ENCODE assay signal across 6 cellular contexts in the genomic region with DNA sequence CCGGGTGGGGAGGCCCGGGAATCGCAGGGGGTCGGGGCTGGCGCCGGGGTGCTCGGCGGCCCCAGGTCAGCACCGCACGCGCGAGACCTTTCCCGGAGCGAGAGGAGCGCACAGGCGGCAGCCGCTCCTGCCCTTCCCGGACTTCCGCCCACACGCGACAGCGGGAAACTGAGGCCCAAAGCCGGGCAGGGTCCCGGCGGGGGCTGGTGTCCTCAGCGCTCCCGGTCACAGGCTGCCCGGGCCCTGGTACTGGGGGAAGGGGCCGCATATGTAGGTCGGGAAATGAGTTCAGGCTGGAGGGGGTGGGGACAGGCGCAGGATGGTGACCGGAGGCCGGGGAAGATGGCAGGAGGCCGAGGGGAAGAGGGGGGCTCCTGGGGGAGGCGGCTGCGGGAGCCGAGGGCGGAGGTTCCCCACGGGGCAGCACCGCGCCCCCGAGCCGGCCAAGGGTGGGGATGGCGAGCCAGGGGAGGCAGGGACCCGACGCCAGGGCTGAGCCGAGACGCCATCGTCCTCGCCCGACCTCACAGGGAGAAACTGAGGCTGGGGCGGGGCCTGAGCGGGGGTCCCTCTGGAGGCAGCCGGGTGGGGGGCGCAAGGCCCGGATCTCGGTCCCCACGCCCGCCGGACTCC. TPM values are rescaled to one million over a fixed set of nuclear protein-coding genes. Genes with fewer than 3 reads are reported as not detected.
DNase-seq lines count a peak whose midpoint lies in the region; ATAC-seq and TF ChIP-seq lines count a peak whose summit lies in the region.

No MANE protein-coding gene starts in this region.

- H3K4me3 Mint-ChIP-seq in naive B cell = peak overlapping the region in 5 of 8 donors; percentile 29 to 65 (median 45)

- H3K27ac ChIP-seq in ascending aorta = peak overlapping the region in 1 of 2 donors; percentile 4

- H3K36me3 ChIP-seq in GM06990 (ENCODE audit: control insufficient read depth, insufficient read depth, low read length) = no peaks in the 10 kb centered on the region
- H3K36me3 ChIP-seq in ascending aorta = no peaks in the 10 kb centered on the region

- in situ Hi-C loops in KBM-7 (cut with MboI; ENCODE audit: low pct_unique_long_range_greater_than_20kb, low sequenced_read_pairs) = no loop called here

- no peaks in the 10 kb centered on the region for H3K36me3 Mint-ChIP-seq in naive B cell

- TF ChIP-seq CTCF in GM06990 (IDR thresholded peaks at IDR 0.05; ENCODE audit: insufficient read depth, low read length, poor library complexity, severe bottlenecking) (no peak), ascending aorta (IDR thresholded peaks at IDR 0.05) (no peak)

- H3K27me3 ChIP-seq in GM06990 (replicated peaks; ENCODE audit: control insufficient read depth, insufficient read depth, low read length) (no peaks in the 10 kb centered on the region), ascending aorta (no peaks in the 10 kb centered on the region)

- H3K9me3 ChIP-seq in ascending aorta = no peaks in the 10 kb centered on the region

- H3K9me3 Mint-ChIP-seq in naive B cell = no peaks in the 10 kb centered on the region

- DNase-seq in GM06990 (ENCODE audit: extremely low read depth, insufficient read length) (no peak), ascending aorta (ENCODE audit: low spot score in 2 of 2) (no peak), naive B cell (no peak), T1000 (lab: John Stamatoyannopoulos, UW) (no peak), KBM-7 (no peak)
- DNase-seq in effector CD8-positive, alpha-beta T cell (lab: John Stamatoyannopoulos, UW) = no peak

- H3K27me3 Mint-ChIP-seq in naive B cell = peaks cover 5 to 11% (median 9%) of the 10 kb centered on the region in 3 donors

- H3K4me1 ChIP-seq in ascending aorta = peaks cover 11 to 30% of the 10 kb centered on the region in 2 donors

- H3K4me1 Mint-ChIP-seq in naive B cell = peaks cover 14 to 26% (median 23%) of the 10 kb centered on the region in 3 donors

- H3K4me3 ChIP-seq in GM06990 (replicated peaks; ENCODE audit: low read depth, low read length) (peak overlapping the region; percentile 53), ascending aorta (peak overlapping the region; percentile 47 to 71)

- intact Hi-C loops in ascending aorta (cut with DNase I) = no loop called here

- no peak for ATAC-seq in naive B cell (ENCODE audit: low read depth in 2 of 2)

- H3K27ac Mint-ChIP-seq in naive B cell = no peak overlapping the region

RNA-seq across cellular contexts. Expression of gene CBARP, which starts 0.7 kb away (rescaled TPM):
- 1.9 TPM for total RNA-seq in ascending aorta
- polyA plus RNA-seq in naive B cell (ENCODE audit: low read depth in 6 of 6) = not detected

RNA-seq across cellular contexts. Expression of gene ATP5F1D, which starts 4.4 kb away (rescaled TPM):
- 232 TPM for total RNA-seq in ascending aorta
- 100 to 1,000 TPM; 132 to 222 (median 199) TPM for polyA plus RNA-seq in naive B cell (ENCODE audit: low read depth in 6 of 6)

RNA-seq across cellular contexts. Expression of gene MIDN, which starts 11.2 kb away (rescaled TPM):
- total RNA-seq in ascending aorta = 307 TPM
- 1 to 10 TPM in 5 of 6 donors, under 1 TPM in 1; 0.78 to 5.5 (median 2.7) TPM for polyA plus RNA-seq in naive B cell (ENCODE audit: low read depth in 6 of 6)

RNA-seq across cellular contexts. Expression of gene STK11, which starts 31.6 kb away (rescaled TPM):
- total RNA-seq in ascending aorta = 104 TPM
- polyA plus RNA-seq in naive B cell (ENCODE audit: low read depth in 6 of 6) = 10 to 100 TPM; 11.5 to 28.1 (median 15.7) TPM

RNA-seq across cellular contexts. Expression of gene CIRBP, which starts 32.0 kb away (rescaled TPM):
- total RNA-seq in ascending aorta = 442 TPM
- 100 to 1,000 TPM; 253 to 449 (median 334) TPM for polyA plus RNA-seq in naive B cell (ENCODE audit: low read depth in 6 of 6)
